ENCODE assay signal across 13 cellular contexts in the genomic region with DNA sequence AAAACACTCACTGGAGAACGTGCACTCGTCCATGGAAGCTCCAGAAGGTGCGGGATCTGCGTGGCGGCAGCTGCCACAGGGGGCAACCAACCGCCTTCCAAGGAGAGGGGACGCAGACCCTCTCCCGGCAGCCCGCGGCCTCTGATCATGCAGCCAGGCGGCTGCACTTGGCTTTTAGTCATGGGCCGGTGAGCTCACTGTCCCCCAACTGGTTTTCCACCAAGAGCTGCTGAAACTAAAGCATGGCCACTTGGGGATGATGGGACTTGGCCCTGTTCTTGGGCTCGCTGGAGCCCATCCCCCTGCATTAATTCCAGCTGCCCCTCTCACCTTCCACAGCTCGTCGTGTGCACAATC. TPM values are rescaled to one million over a fixed set of nuclear protein-coding genes. Genes with fewer than 3 reads are reported as not detected.
DNase-seq lines count a peak whose midpoint lies in the region; ATAC-seq and TF ChIP-seq lines count a peak whose summit lies in the region.
"Had no signal": no experiment of that assay in that cellular context is flagged by ENCODE, and none has a peak within 500 bp of the region (broad histone marks: within the 10 kb centered on the region; RNA-seq: fewer than 3 reads in every experiment).

No MANE protein-coding gene starts in this region.

- peak overlapping the region in 9 of 10 donors; percentile 18 to 81 (median 63) for H3K27ac ChIP-seq in heart right ventricle
- peak overlapping the region; percentile 75 to 85 for H3K27ac ChIP-seq in uterus

- H3K4me1 Mint-ChIP-seq in neural crest cell = peaks cover 44% of the 10 kb centered on the region

- ATAC-seq in heart right ventricle (peak in 2 of 8 donors; percentile 0 to 1), Right ventricle myocardium superior (ENCODE audit: poor library complexity) (no peak), HG03108 (IDR thresholded peaks at IDR 0.05; ENCODE audit: unreplicated experiment) (no peak), GM18909 (IDR thresholded peaks at IDR 0.05; ENCODE audit: poor library complexity, unreplicated experiment) (no peak)
- ATAC-seq: activated CD8-positive, alpha-beta T cell treated with anti-CD3 and anti-CD28 coated beads, Interleukin-2, amount 10 ng/mL, durations not matched to agents 7 days and 5 days had no signal

- H3K9me3 ChIP-seq in heart right ventricle (no peaks in the 10 kb centered on the region), uterus (no peaks in the 10 kb centered on the region), HAP-1 (no peaks in the 10 kb centered on the region)

- no peak for DNase-seq in heart right ventricle
- DNase-seq in Right ventricle myocardium superior = no peak
- DNase-seq in choroid plexus epithelial cell (ENCODE audit: low read depth) = no peak
- DNase-seq in neural crest cell (ENCODE audit: low read depth, low spot score) = no peak
- no peak for DNase-seq in uterus
- DNase-seq in HAP-1 (ENCODE audit: low spot score in 2 of 2) = no peak
- DNase-seq: activated CD8-positive, alpha-beta T cell treated with anti-CD3 and anti-CD28 coated beads, Interleukin-2, amount 10 ng/mL, durations not matched to agents 7 days and 5 days; activated effector memory CD4-positive, alpha-beta T cell treated with anti-CD3 and anti-CD28 coated beads, Interleukin-2, amount 50 U/mL, for 16 hours; HCEC 1CT; RPMI8226 had no signal

- H3K27me3 Mint-ChIP-seq in neural crest cell (ENCODE audit: low read depth) = peaks cover 2% of the 10 kb centered on the region
- H3K27me3 Mint-ChIP-seq: central memory CD8-positive, alpha-beta T cell had no signal

- H3K4me3 ChIP-seq in heart right ventricle = no peak overlapping the region
- no peak overlapping the region for H3K4me3 ChIP-seq in choroid plexus epithelial cell (ENCODE audit: low read depth, low read length)
- no peak overlapping the region for H3K4me3 ChIP-seq in uterus
- H3K4me3 ChIP-seq in HAP-1 = no peak overlapping the region

- H3K9me3 Mint-ChIP-seq in neural crest cell = no peaks in the 10 kb centered on the region
- H3K9me3 Mint-ChIP-seq: central memory CD8-positive, alpha-beta T cell had no signal

- in situ Hi-C loops in HAP-1 (cut with MboI; ENCODE audit: low sequenced_read_pairs) = no loop called here

- H3K27me3 ChIP-seq in heart right ventricle (no peaks in the 10 kb centered on the region), uterus (no peaks in the 10 kb centered on the region), HAP-1 (ENCODE audit: low read depth) (no peaks in the 10 kb centered on the region)

- TF ChIP-seq POLR2A in uterus (IDR thresholded peaks at IDR 0.05) = no peak

- H3K36me3 Mint-ChIP-seq in neural crest cell (ENCODE audit: low read depth) = no peaks in the 10 kb centered on the region

- TF ChIP-seq CTCF in heart right ventricle (IDR thresholded peaks at IDR 0.05) (peak in 2 of 9 donors; percentile 7 to 15), choroid plexus epithelial cell (conservative IDR thresholded peaks at IDR 0.05; ENCODE audit: low read depth, low read length) (peak; percentile 6), neural crest cell (conservative IDR thresholded peaks at IDR 0.05) (no peak), uterus (IDR thresholded peaks at IDR 0.05) (peak in 1 of 4 experiments; percentile 7)

- H3K4me1 ChIP-seq in heart right ventricle = peaks cover 29 to 99% (median 82%) of the 10 kb centered on the region in 9 donors
- H3K4me1 ChIP-seq in uterus = peaks cover 18 to 44% of the 10 kb centered on the region in 2 donors
- H3K4me1 ChIP-seq in HAP-1 = peaks cover 15% of the 10 kb centered on the region

- intact Hi-C loops in heart right ventricle (cut with DNase I) (loop anchor here in 6 of 10 donors (5.0 kb wide), 2 partner anchors 32 to 37 kb away; a partner anchor contains a TSS), Right ventricle myocardium superior (cut with DNase I) (loop anchor here (5.0 kb wide), 1 partner anchor 37 kb away; a partner anchor contains a TSS), uterus (cut with DNase I; ENCODE audit: low total_unique reads) (no loop called here)

- H3K4me3 Mint-ChIP-seq in neural crest cell = no peak overlapping the region
- H3K4me3 Mint-ChIP-seq: activated CD8-positive, alpha-beta T cell treated with anti-CD3 and anti-CD28 coated beads, Interleukin-2, amount 10 ng/mL, durations not matched to agents 7 days and 5 days; central memory CD8-positive, alpha-beta T cell had no signal

- H3K36me3 ChIP-seq in heart right ventricle (no peaks in the 10 kb centered on the region), uterus (no peaks in the 10 kb centered on the region), HAP-1 (replicated peaks) (no peaks in the 10 kb centered on the region)

- H3K27ac Mint-ChIP-seq in neural crest cell (ENCODE audit: unreplicated experiment) = peak overlapping the region; percentile 12
- H3K27ac Mint-ChIP-seq: activated CD8-positive, alpha-beta T cell treated with anti-CD3 and anti-CD28 coated beads, Interleukin-2, amount 10 ng/mL, durations not matched to agents 7 days and 5 days had no signal

- 31 to 33% methylated on average over 15 of the region's 15 CpGs for WGBS in heart right ventricle, 2 donors

RNA-seq across cellular contexts. Expression of a gene that starts 39.1 kb away (rescaled TPM):
- 10 to 100 TPM; 28.7 to 50.2 (median 32.1) TPM for total RNA-seq in heart right ventricle
- 10 to 100 TPM in 1 of 2 donors, 1 to 10 TPM in 1; 9.0 to 23.8 TPM for polyA plus RNA-seq in heart right ventricle
- total RNA-seq in Right ventricle myocardium superior = 46.6 TPM
- 31.4 and 32.3 TPM in 2 replicates for total RNA-seq in neural crest cell
- total RNA-seq in uterus = 10 to 100 TPM in 2 of 4 donors, 1 to 10 TPM in 1, under 1 TPM in 1; 0.88 to 56.3 (median 13.6) TPM
